Comparison of ENCODE assay signal across 2 cellular contexts in the genomic region with DNA sequence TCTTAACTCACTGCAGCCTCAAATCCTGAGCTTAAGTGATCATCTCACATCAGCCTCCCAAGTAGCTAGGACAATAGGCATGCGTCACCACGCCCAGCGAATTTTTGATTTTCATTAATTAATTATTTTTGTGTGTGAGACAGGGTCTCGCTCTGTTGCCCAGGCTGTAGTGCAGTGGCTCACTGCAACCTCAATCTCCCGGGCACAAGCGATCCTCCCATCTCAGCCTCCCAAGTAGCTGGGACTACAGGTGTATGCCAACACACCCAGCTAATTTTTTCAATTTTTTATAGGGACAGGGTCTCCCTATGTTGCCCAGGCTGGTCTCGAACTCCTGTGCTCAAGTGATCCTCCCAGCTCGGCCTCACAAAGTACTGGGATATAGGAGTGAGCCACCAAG.
TF ChIP-seq lines count a peak whose summit lies in the region.

No MANE protein-coding gene starts in this region.

TF ChIP-seq in HEK293, 187 proteins besides CTCF, POLR2A, EP300 and RAD21 (continued from another document):
- TF ChIP-seq REPIN1 (tag by site-specific recombination; IDR thresholded peaks at IDR 0.05; ENCODE audit: low read depth) (no peak), ZNF121 (tag by site-specific recombination; IDR thresholded peaks at IDR 0.05) (peak; percentile 64; the same call in 1 of the 2 replicates)

TF ChIP-seq in WTC11, 78 proteins besides CTCF, POLR2A, EP300 and RAD21:
- TF ChIP-seq, protein P1, sequence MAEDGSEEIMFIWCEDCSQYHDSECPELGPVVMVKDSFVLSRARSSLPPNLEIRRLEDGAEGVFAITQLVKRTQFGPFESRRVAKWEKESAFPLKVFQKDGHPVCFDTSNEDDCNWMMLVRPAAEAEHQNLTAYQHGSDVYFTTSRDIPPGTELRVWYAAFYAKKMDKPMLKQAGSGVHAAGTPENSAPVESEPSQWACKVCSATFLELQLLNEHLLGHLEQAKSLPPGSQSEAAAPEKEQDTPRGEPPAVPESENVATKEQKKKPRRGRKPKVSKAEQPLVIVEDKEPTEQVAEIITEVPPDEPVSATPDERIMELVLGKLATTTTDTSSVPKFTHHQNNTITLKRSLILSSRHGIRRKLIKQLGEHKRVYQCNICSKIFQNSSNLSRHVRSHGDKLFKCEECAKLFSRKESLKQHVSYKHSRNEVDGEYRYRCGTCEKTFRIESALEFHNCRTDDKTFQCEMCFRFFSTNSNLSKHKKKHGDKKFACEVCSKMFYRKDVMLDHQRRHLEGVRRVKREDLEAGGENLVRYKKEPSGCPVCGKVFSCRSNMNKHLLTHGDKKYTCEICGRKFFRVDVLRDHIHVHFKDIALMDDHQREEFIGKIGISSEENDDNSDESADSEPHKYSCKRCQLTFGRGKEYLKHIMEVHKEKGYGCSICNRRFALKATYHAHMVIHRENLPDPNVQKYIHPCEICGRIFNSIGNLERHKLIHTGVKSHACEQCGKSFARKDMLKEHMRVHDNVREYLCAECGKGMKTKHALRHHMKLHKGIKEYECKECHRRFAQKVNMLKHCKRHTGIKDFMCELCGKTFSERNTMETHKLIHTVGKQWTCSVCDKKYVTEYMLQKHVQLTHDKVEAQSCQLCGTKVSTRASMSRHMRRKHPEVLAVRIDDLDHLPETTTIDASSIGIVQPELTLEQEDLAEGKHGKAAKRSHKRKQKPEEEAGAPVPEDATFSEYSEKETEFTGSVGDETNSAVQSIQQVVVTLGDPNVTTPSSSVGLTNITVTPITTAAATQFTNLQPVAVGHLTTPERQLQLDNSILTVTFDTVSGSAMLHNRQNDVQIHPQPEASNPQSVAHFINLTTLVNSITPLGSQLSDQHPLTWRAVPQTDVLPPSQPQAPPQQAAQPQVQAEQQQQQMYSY (CRISPR knock-in tag; IDR thresholded peaks at IDR 0.05), result no peak
- peak; percentile 57; the same call in 1 of the 2 replicates for TF ChIP-seq ZNF121 (CRISPR knock-in tag; IDR thresholded peaks at IDR 0.05)
